ENCODE assay signal across 8 cellular contexts in genomic region chr10:105950410-105950809, GRCh38.
DNase-seq lines count a peak whose midpoint lies in the region; ATAC-seq and TF ChIP-seq lines count a peak whose summit lies in the region.

No MANE protein-coding gene starts in this region.

- no peaks in the 10 kb centered on the region for H3K36me3 Mint-ChIP-seq in naive thymus-derived CD4-positive, alpha-beta T cell

- WGBS in SK-N-SH (ENCODE audit: low lambda C conversion rate) = 22% methylated on average over 2 of the region's 2 CpGs

- H3K27ac ChIP-seq in HL-60 (replicated peaks) (no peak overlapping the region), SK-N-SH (ENCODE audit: low read depth in 2 of 2, low read length in 1 of 2) (no peak overlapping the region; a peak in 1 of 4 replicates)
- H3K27ac ChIP-seq in naive thymus-derived CD4-positive, alpha-beta T cell (ENCODE audit: low read depth, low read length) = no peak overlapping the region

- H3K4me3 Mint-ChIP-seq in naive thymus-derived CD4-positive, alpha-beta T cell = no peak overlapping the region

- H3K4me1 Mint-ChIP-seq in naive thymus-derived CD4-positive, alpha-beta T cell = peaks cover 0 to 4% (median 0%) of the 10 kb centered on the region in 7 donors

- POLR2A ChIA-PET in SK-N-SH (lab: Yijun Ruan, JAX) = no interaction called here
- POLR2A ChIA-PET in naive thymus-derived CD4-positive, alpha-beta T cell (lab: Charles Lee) = no interaction called here

- no peak overlapping the region for H3K27ac Mint-ChIP-seq in naive thymus-derived CD4-positive, alpha-beta T cell

- no peaks in the 10 kb centered on the region for H3K9me3 Mint-ChIP-seq in naive thymus-derived CD4-positive, alpha-beta T cell

- no peaks in the 10 kb centered on the region for H3K79me2 ChIP-seq in SK-N-SH (ENCODE audit: insufficient read depth)

- no peaks in the 10 kb centered on the region for H3K27me3 Mint-ChIP-seq in naive thymus-derived CD4-positive, alpha-beta T cell

- intact Hi-C loops in naive thymus-derived CD4-positive, alpha-beta T cell (cut with micrococcal nuclease) = loop anchor here (1.0 to 5.0 kb wide), 3 partner anchors 24 to 227 kb away; no protein-coding TSS in a partner anchor

- peak; percentile 51 for TF ChIP-seq CTCF in HL-60 (IDR thresholded peaks at IDR 0.05; ENCODE audit: insufficient read depth, low read length)
- peak; percentile 70 for TF ChIP-seq CTCF in SK-N-SH (IDR thresholded peaks at IDR 0.05)

- H3K4me3 ChIP-seq in HL-60 (replicated peaks; ENCODE audit: insufficient read depth, low read length) = no peak overlapping the region
- no peak overlapping the region; a peak in 1 of 4 replicates for H3K4me3 ChIP-seq in SK-N-SH (ENCODE audit: low read depth in 2 of 2, low read length in 1 of 2)
- no peak overlapping the region for H3K4me3 ChIP-seq in naive thymus-derived CD4-positive, alpha-beta T cell (ENCODE audit: low read length)

- CTCF ChIA-PET in SK-N-SH (lab: Yijun Ruan, JAX) = interaction anchor here (0.6 to 2.9 kb wide), 29 partner anchors 9 to 1878 kb away, joined by 3 to 24 read pairs (median 4); no protein-coding TSS in a partner anchor
- CTCF ChIA-PET in naive thymus-derived CD4-positive, alpha-beta T cell (lab: Charles Lee) = no interaction called here

- TF ChIP-seq RAD21 in SK-N-SH (IDR thresholded peaks at IDR 0.05; ENCODE audit: low read length) = peak; percentile 84

- no peaks in the 10 kb centered on the region for H4K20me1 ChIP-seq in SK-N-SH (ENCODE audit: insufficient read depth)

- H3K9me2 ChIP-seq in SK-N-SH = no peaks in the 10 kb centered on the region

- peaks cover 0 to 2% of the 10 kb centered on the region in 2 experiments; a peak in 1 of 4 replicates for H3K4me1 ChIP-seq in SK-N-SH (ENCODE audit: control insufficient read depth in 1 of 2, insufficient read depth in 2 of 2, low read depth in 1 of 2, low read length in 1 of 2)
- no peaks in the 10 kb centered on the region for H3K4me1 ChIP-seq in naive thymus-derived CD4-positive, alpha-beta T cell (ENCODE audit: control insufficient read depth in 2 of 2, insufficient read depth in 2 of 2, low read length in 2 of 2)

- H3K27me3 ChIP-seq in HL-60 (ENCODE audit: insufficient read depth, poor library complexity, severe bottlenecking) = no peaks in the 10 kb centered on the region
- no peaks in the 10 kb centered on the region for H3K27me3 ChIP-seq in SK-N-SH (ENCODE audit: insufficient read depth)
- no peaks in the 10 kb centered on the region for H3K27me3 ChIP-seq in naive thymus-derived CD4-positive, alpha-beta T cell (ENCODE audit: control insufficient read depth in 2 of 2, insufficient read depth in 2 of 2, low read length in 2 of 2)

- no peak overlapping the region for H3K9ac ChIP-seq in SK-N-SH

- DNase-seq in DMS114 treated with DMSO at 0.1 percent for 48 hours (lab: John Stamatoyannopoulos, UW; ENCODE audit: unreplicated experiment) = peak; percentile 59
- peak; percentile 4 to 23 for DNase-seq in HL-60 (ENCODE audit: low read depth in 1 of 2, low spot score in 1 of 2)
- peak; percentile 32 for DNase-seq in SK-N-SH
- peak in 5 of 9 donors; percentile 2 to 8 (median 5) for DNase-seq in naive thymus-derived CD4-positive, alpha-beta T cell
- no peak for DNase-seq in ureter (ENCODE audit: low spot score)

- no peak for TF ChIP-seq EP300 in SK-N-SH (IDR thresholded peaks at IDR 0.05; ENCODE audit: borderline replicate concordance in 1 of 2, low read depth in 1 of 2, low read length in 1 of 2)

- ATAC-seq in GM19351 (IDR thresholded peaks at IDR 0.05; ENCODE audit: unreplicated experiment) = peak; percentile 69
- peak; percentile 36 for ATAC-seq in esophagus mucosa
- ATAC-seq in naive thymus-derived CD4-positive, alpha-beta T cell = no peak
- no peak for ATAC-seq in GM21447 (IDR thresholded peaks at IDR 0.05; ENCODE audit: unreplicated experiment)

- no peak overlapping the region for H2AFZ ChIP-seq in SK-N-SH (ENCODE audit: low read depth)

- no peaks in the 10 kb centered on the region for H3K9me3 ChIP-seq in SK-N-SH
- no peaks in the 10 kb centered on the region for H3K9me3 ChIP-seq in naive thymus-derived CD4-positive, alpha-beta T cell (ENCODE audit: control insufficient read depth in 2 of 3, low read length in 3 of 3)

- no peaks in the 10 kb centered on the region for H3F3A ChIP-seq in SK-N-SH (replicated peaks; ENCODE audit: insufficient read depth)

- no peak overlapping the region for H3K4me2 ChIP-seq in SK-N-SH

- H3K36me3 ChIP-seq in SK-N-SH (replicated peaks in 1 of 2; ENCODE audit: control insufficient read depth in 1 of 2, insufficient read depth in 2 of 2, low read length in 1 of 2) = no peaks in the 10 kb centered on the region
- no peaks in the 10 kb centered on the region for H3K36me3 ChIP-seq in naive thymus-derived CD4-positive, alpha-beta T cell (ENCODE audit: control insufficient read depth in 2 of 3, insufficient read depth in 3 of 3, low read length in 3 of 3)

TF ChIP-seq in SK-N-SH, 30 proteins besides CTCF, POLR2A, EP300 and RAD21:
- TF ChIP-seq ZBTB33 (IDR thresholded peaks at IDR 0.05; ENCODE audit: borderline replicate concordance, low read depth) = no peak
- TF ChIP-seq YY1 (IDR thresholded peaks at IDR 0.05; ENCODE audit: low read depth) = no peak
- TF ChIP-seq USF1 (IDR thresholded peaks at IDR 0.05; ENCODE audit: borderline replicate concordance, low read depth) = no peak
- peak; percentile 73 for TF ChIP-seq SMC3 (IDR thresholded peaks at IDR 0.05; ENCODE audit: low read depth, low read length)
- TF ChIP-seq RCOR1 (IDR thresholded peaks at IDR 0.05; ENCODE audit: low read length) = no peak; the same call in 1 of the 2 replicates
- TF ChIP-seq GATA2 (CRISPR knock-in tag; IDR thresholded peaks at IDR 0.05) = peak; percentile 70

Comparison
In these comparisons a context has a peak if more than half of its experiments do, and no peak if none do; other contexts are left out.
1. ATAC-seq: peak in GM19351 (single experiment) and esophagus mucosa (single experiment); none in naive thymus-derived CD4-positive, alpha-beta T cell (single experiment) and GM21447 (single experiment).